Comparison of ENCODE assay signal across 26 cellular contexts in genomic region chr10:132498562-132499366, GRCh38. TPM values are rescaled to one million over a fixed set of nuclear protein-coding genes. Genes with fewer than 3 reads are reported as not detected.
DNase-seq lines count a peak whose midpoint lies in the region; ATAC-seq, FAIRE-seq and TF ChIP-seq lines count a peak whose summit lies in the region.
"Had no signal": no experiment of that assay in that cellular context is flagged by ENCODE, and none has a peak within 500 bp of the region (broad histone marks: within the 10 kb centered on the region; RNA-seq: fewer than 3 reads in every experiment).

No MANE protein-coding gene starts in this region.

- no peaks in the 10 kb centered on the region for H3K9me2 ChIP-seq in Karpas-422 (replicated peaks; ENCODE audit: insufficient read depth, low read length)

- H3K4me1 ChIP-seq in Karpas-422 (ENCODE audit: low read length): peaks cover 54% of the 10 kb centered on the region
- peaks cover 0 to 4% of the 10 kb centered on the region in 2 donors for H3K4me1 ChIP-seq in kidney (ENCODE audit: control insufficient read depth in 1 of 2, insufficient read depth in 1 of 2, low read depth in 1 of 2, low read length in 2 of 2)
- no peaks in the 10 kb centered on the region for H3K4me1 ChIP-seq in thyroid gland
- no peaks in the 10 kb centered on the region for H3K4me1 ChIP-seq in naive thymus-derived CD4-positive, alpha-beta T cell (ENCODE audit: control insufficient read depth in 2 of 2, insufficient read depth in 2 of 2, low read length in 2 of 2)

- no peaks in the 10 kb centered on the region; the same call in 1 of the 2 replicates for H3K36me3 ChIP-seq in Karpas-422 (ENCODE audit: insufficient read depth, low read length)
- H3K36me3 ChIP-seq in kidney (ENCODE audit: control insufficient read depth in 1 of 2, insufficient read depth in 2 of 2, low read length in 2 of 2): no peaks in the 10 kb centered on the region
- no peaks in the 10 kb centered on the region for H3K36me3 ChIP-seq in thyroid gland
- H3K36me3 ChIP-seq in naive thymus-derived CD4-positive, alpha-beta T cell (ENCODE audit: control insufficient read depth in 2 of 3, insufficient read depth in 3 of 3, low read length in 3 of 3): no peaks in the 10 kb centered on the region

- POLR2A ChIA-PET in activated CD4-positive, alpha-beta T cell treated with anti-CD3 and anti-CD28 coated beads for 36 hours (lab: Charles Lee): interaction anchor here (0.6 kb wide), 1 partner anchor 19 kb away, joined by 3 read pairs; no protein-coding TSS in a partner anchor
- POLR2A ChIA-PET in naive thymus-derived CD4-positive, alpha-beta T cell (lab: Charles Lee): no interaction called here

- H3K79me2 ChIP-seq in Karpas-422 (ENCODE audit: low read length): no peaks in the 10 kb centered on the region

- no peak overlapping the region for H3K27ac Mint-ChIP-seq in activated CD4-positive, alpha-beta T cell treated with anti-CD3 and anti-CD28 coated beads for 36 hours
- no peak overlapping the region for H3K27ac Mint-ChIP-seq in naive thymus-derived CD4-positive, alpha-beta T cell
- H3K27ac Mint-ChIP-seq: dendritic cell treated with granulocyte-macrophage colony-stimulating factor and Interleukin-4, amounts not matched to agents 40 ng/mL and 50 ng/mL, for 4 days; stimulated activated effector memory CD8-positive, alpha-beta T cell treated with anti-CD3 and anti-CD28 coated beads, Interleukin-12 subunit alpha, Interleukin-12 subunit beta, amount 100 ng/mL, for 72 hours had no signal

- H3K27me3 ChIP-seq in Karpas-422 (ENCODE audit: low read length): no peaks in the 10 kb centered on the region
- no peaks in the 10 kb centered on the region for H3K27me3 ChIP-seq in thyroid gland
- H3K27me3 ChIP-seq in naive thymus-derived CD4-positive, alpha-beta T cell (ENCODE audit: control insufficient read depth in 2 of 2, insufficient read depth in 2 of 2, low read length in 2 of 2): no peaks in the 10 kb centered on the region
- H3K27me3 ChIP-seq: testis had no signal

- no peaks in the 10 kb centered on the region for H3K4me1 Mint-ChIP-seq in activated CD4-positive, alpha-beta T cell treated with anti-CD3 and anti-CD28 coated beads for 36 hours
- no peaks in the 10 kb centered on the region for H3K4me1 Mint-ChIP-seq in naive thymus-derived CD4-positive, alpha-beta T cell
- H3K4me1 Mint-ChIP-seq: stimulated activated effector memory CD8-positive, alpha-beta T cell treated with anti-CD3 and anti-CD28 coated beads, Interleukin-12 subunit alpha, Interleukin-12 subunit beta, amount 100 ng/mL, for 72 hours had no signal

- no peak overlapping the region for H2AFZ ChIP-seq in Karpas-422 (ENCODE audit: low read length)
- H2AFZ ChIP-seq: PC-9 had no signal

- H3K4me2 ChIP-seq in Karpas-422 (ENCODE audit: low read depth, low read length, poor library complexity, severe bottlenecking): no peak overlapping the region
- H3K4me2 ChIP-seq: PC-9, smooth muscle cell had no signal

- H3K27ac ChIP-seq in Karpas-422 (ENCODE audit: low read length) (no peak overlapping the region), kidney (ENCODE audit: low read depth in 2 of 2, low read length in 2 of 2) (no peak overlapping the region), thyroid gland (no peak overlapping the region)
- no peak overlapping the region for H3K27ac ChIP-seq in naive thymus-derived CD4-positive, alpha-beta T cell (ENCODE audit: low read depth, low read length)
- H3K27ac ChIP-seq: 22Rv1, PC-9, testis had no signal

- intact Hi-C loops in activated CD4-positive, alpha-beta T cell treated with anti-CD3 and anti-CD28 coated beads for 36 hours (cut with DNase I, micrococcal nuclease): no loop called here
- intact Hi-C loops in kidney (cut with DNase I): no loop called here
- intact Hi-C loops in thyroid gland (cut with DNase I): no loop called here
- intact Hi-C loops in naive thymus-derived CD4-positive, alpha-beta T cell (cut with micrococcal nuclease): no loop called here

- no peak for ATAC-seq in activated CD4-positive, alpha-beta T cell treated with anti-CD3 and anti-CD28 coated beads for 36 hours
- no peak for ATAC-seq in HG03432 (IDR thresholded peaks at IDR 0.05; ENCODE audit: unreplicated experiment)
- ATAC-seq in naive thymus-derived CD4-positive, alpha-beta T cell: no peak
- ATAC-seq: stimulated activated effector memory CD8-positive, alpha-beta T cell treated with anti-CD3 and anti-CD28 coated beads, Interleukin-12 subunit alpha, Interleukin-12 subunit beta, amount 100 ng/mL, for 72 hours had no signal

- peaks cover 3% of the 10 kb centered on the region for H3K27me3 Mint-ChIP-seq in activated CD4-positive, alpha-beta T cell treated with anti-CD3 and anti-CD28 coated beads for 36 hours
- H3K27me3 Mint-ChIP-seq in naive thymus-derived CD4-positive, alpha-beta T cell: peaks cover 0 to 17% (median 0%) of the 10 kb centered on the region in 5 donors

- H3K4me3 Mint-ChIP-seq in activated CD4-positive, alpha-beta T cell treated with anti-CD3 and anti-CD28 coated beads for 36 hours: no peak overlapping the region
- no peak overlapping the region for H3K4me3 Mint-ChIP-seq in naive thymus-derived CD4-positive, alpha-beta T cell
- H3K4me3 Mint-ChIP-seq: dendritic cell treated with granulocyte-macrophage colony-stimulating factor and Interleukin-4, amounts not matched to agents 40 ng/mL and 50 ng/mL, for 4 days; stimulated activated effector memory CD8-positive, alpha-beta T cell treated with anti-CD3 and anti-CD28 coated beads, Interleukin-12 subunit alpha, Interleukin-12 subunit beta, amount 100 ng/mL, for 72 hours had no signal

- CTCF ChIA-PET in activated CD4-positive, alpha-beta T cell treated with anti-CD3 and anti-CD28 coated beads for 36 hours (lab: Charles Lee): no interaction called here
- CTCF ChIA-PET in naive thymus-derived CD4-positive, alpha-beta T cell (lab: Charles Lee): no interaction called here

- H3K4me3 ChIP-seq in Karpas-422 (ENCODE audit: low read length): no peak overlapping the region
- H3K4me3 ChIP-seq in kidney (ENCODE audit: low read length in 2 of 2): no peak overlapping the region
- H3K4me3 ChIP-seq in thyroid gland (replicated peaks in 1 of 3): no peak overlapping the region
- H3K4me3 ChIP-seq in naive thymus-derived CD4-positive, alpha-beta T cell (ENCODE audit: low read length): no peak overlapping the region
- H3K4me3 ChIP-seq: PC-9, smooth muscle cell, testis had no signal

- no peaks in the 10 kb centered on the region for H4K20me1 ChIP-seq in Karpas-422 (ENCODE audit: insufficient read depth, low read depth, low read length)

- H3K9ac ChIP-seq in Karpas-422 (ENCODE audit: low read length) (0 out of 2 replicates have a peak overlapping the region, but pooled peaks have one; percentile 31), kidney (ENCODE audit: low read length in 2 of 2) (no peak overlapping the region)

- no peaks in the 10 kb centered on the region for H3K36me3 Mint-ChIP-seq in activated CD4-positive, alpha-beta T cell treated with anti-CD3 and anti-CD28 coated beads for 36 hours (ENCODE audit: low read depth)
- H3K36me3 Mint-ChIP-seq in naive thymus-derived CD4-positive, alpha-beta T cell: no peaks in the 10 kb centered on the region
- H3K36me3 Mint-ChIP-seq: stimulated activated effector memory CD8-positive, alpha-beta T cell treated with anti-CD3 and anti-CD28 coated beads, Interleukin-12 subunit alpha, Interleukin-12 subunit beta, amount 100 ng/mL, for 72 hours had no signal

- 46 to 54% methylated on average over 13 to 15 of the region's 15 CpGs for whole genome bisulfite sequencing in thyroid gland, 2 donors

- TF ChIP-seq CTCF in kidney (IDR thresholded peaks at IDR 0.05; ENCODE audit: borderline replicate concordance, extremely low read depth, insufficient read depth) (no peak), thyroid gland (IDR thresholded peaks at IDR 0.05) (no peak)

- no peak for FAIRE-seq in kidney (lab: Jason Lieb, UNC)
- FAIRE-seq: bronchial epithelial cell, endometrium had no signal

- TF ChIP-seq POLR2A in thyroid gland (IDR thresholded peaks at IDR 0.05): no peak

- peak; percentile 1 for DNase-seq in activated CD4-positive, alpha-beta T cell treated with anti-CD3 and anti-CD28 coated beads for 36 hours
- no peak for DNase-seq in activated CD4-positive, alpha-beta T cell treated with anti-CD3 and anti-CD28 coated beads for 1 hour
- DNase-seq in Karpas-422 (no peak), kidney (peak; percentile 35), thyroid gland (peak; percentile 44 to 49), glomerular visceral epithelial cell (ENCODE audit: extremely low spot score) (no peak)
- no peak for DNase-seq in naive thymus-derived CD4-positive, alpha-beta T cell
- DNase-seq: activated naive CD4-positive, alpha-beta T cell treated with Interleukin-2 at 50 U/mL for 16 hours; activated T-cell treated with anti-CD3 and anti-CD28 coated beads, Interleukin-2, amount 50 U/mL, for 1 hour; amniotic stem cell; GDM1; GOT3; KG1; mammary epithelial cell; NCI-H1436; NCI-H510A; PC-9; stimulated activated CD4-positive, alpha-beta T cell treated with anti-CD3 and anti-CD28 coated beads, Interleukin-2, amount 100 ng/mL, for 48 hours; testis had no signal

- H3K9me3 Mint-ChIP-seq in activated CD4-positive, alpha-beta T cell treated with anti-CD3 and anti-CD28 coated beads for 36 hours (ENCODE audit: low read depth): no peaks in the 10 kb centered on the region
- peaks cover 0 to 2% (median 0%) of the 10 kb centered on the region in 11 donors for H3K9me3 Mint-ChIP-seq in naive thymus-derived CD4-positive, alpha-beta T cell
- H3K9me3 Mint-ChIP-seq: dendritic cell treated with granulocyte-macrophage colony-stimulating factor and Interleukin-4, amounts not matched to agents 40 ng/mL and 50 ng/mL, for 4 days; stimulated activated effector memory CD8-positive, alpha-beta T cell treated with anti-CD3 and anti-CD28 coated beads, Interleukin-12 subunit alpha, Interleukin-12 subunit beta, amount 100 ng/mL, for 72 hours had no signal

- H3K9me3 ChIP-seq in Karpas-422 (ENCODE audit: low read length) (no peaks in the 10 kb centered on the region), kidney (ENCODE audit: control insufficient read depth in 1 of 2, low read length in 2 of 2) (no peaks in the 10 kb centered on the region), thyroid gland (no peaks in the 10 kb centered on the region)
- no peaks in the 10 kb centered on the region for H3K9me3 ChIP-seq in naive thymus-derived CD4-positive, alpha-beta T cell (ENCODE audit: control insufficient read depth in 2 of 3, low read length in 3 of 3)
- H3K9me3 ChIP-seq: testis had no signal

RNA-seq across cellular contexts. Expression of gene INPP5A, which starts 38.8 kb away (rescaled TPM):
- 1 to 10 TPM; 8.1 to 9.3 TPM for total RNA-seq in activated CD4-positive, alpha-beta T cell treated with anti-CD3 and anti-CD28 coated beads for 36 hours
- 9.1 and 11.8 TPM in 2 replicates for total RNA-seq in Karpas-422 (2014; rRNA removed; shearing (Covaris generic); ENCODE audit: low replicate concordance)
- 40.3 TPM for total RNA-seq in kidney
- 20.8 TPM for polyA plus RNA-seq in kidney (ENCODE audit: insufficient read depth, low read depth, low replicate concordance)
- 10 to 100 TPM; 30.4 to 75.8 (median 41.1) TPM for total RNA-seq in thyroid gland
- total RNA-seq in naive thymus-derived CD4-positive, alpha-beta T cell: 10 to 100 TPM; 15.5 to 30.7 (median 28.7) TPM
- polyA plus RNA-seq in naive thymus-derived CD4-positive, alpha-beta T cell: 1 to 10 TPM in 1 of 2 donors, under 1 TPM in 1; 0.97 to 2.0 TPM

Comparison
In these comparisons a context has a peak if more than half of its experiments do, and no peak if none do; other contexts are left out.
1. DNase-seq: peak in activated CD4-positive, alpha-beta T cell treated with anti-CD3 and anti-CD28 coated beads for 36 hours (single experiment), kidney (single experiment) and thyroid gland (2 of 2); none in activated CD4-positive, alpha-beta T cell treated with anti-CD3 and anti-CD28 coated beads for 1 hour (single experiment), Karpas-422 (single experiment), naive thymus-derived CD4-positive, alpha-beta T cell (0 of 9) and glomerular visceral epithelial cell (single experiment).